Comparison of ENCODE assay signal across 16 cellular contexts in the genomic region with DNA sequence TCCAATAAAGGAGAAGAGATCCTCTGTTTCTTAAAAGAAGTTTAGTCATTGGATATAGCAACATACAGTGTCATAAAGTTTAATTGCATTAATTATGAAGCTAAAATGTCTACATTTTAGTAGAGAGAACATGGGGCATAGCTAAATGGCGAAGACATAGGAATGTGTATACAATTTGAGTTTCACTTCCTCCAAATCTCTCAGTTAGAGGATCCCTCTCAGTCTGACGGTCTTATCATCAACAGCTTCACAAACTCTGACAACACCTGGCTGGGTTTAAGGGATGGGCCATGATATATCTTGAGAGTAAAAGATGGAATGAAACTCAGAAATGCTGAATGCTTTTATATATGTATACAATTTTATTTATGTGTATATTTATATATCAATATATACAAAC.
DNase-seq lines count a peak whose midpoint lies in the region; ATAC-seq and TF ChIP-seq lines count a peak whose summit lies in the region.
"Had no signal": no experiment of that assay in that cellular context is flagged by ENCODE, and none has a peak within 500 bp of the region (broad histone marks: within the 10 kb centered on the region; RNA-seq: fewer than 3 reads in every experiment).

No MANE protein-coding gene starts in this region.

- H3K4me3 Mint-ChIP-seq in HFFc6 (no peak overlapping the region; the same call in 1 of the 2 replicates), T-helper 17 cell (no peak overlapping the region)
- no peak overlapping the region for H3K4me3 Mint-ChIP-seq in stimulated activated effector memory CD8-positive, alpha-beta T cell treated with anti-CD3 and anti-CD28 coated beads, Interleukin-12 subunit alpha, Interleukin-12 subunit beta, amount 100 ng/mL, for 72 hours

- H3K27ac Mint-ChIP-seq in HFFc6 = 0 out of 2 replicates have a peak overlapping the region, but pooled peaks have one; percentile 78
- H3K27ac Mint-ChIP-seq in stimulated activated effector memory CD8-positive, alpha-beta T cell treated with anti-CD3 and anti-CD28 coated beads, Interleukin-12 subunit alpha, Interleukin-12 subunit beta, amount 100 ng/mL, for 72 hours = peak overlapping the region; percentile 40
- H3K27ac Mint-ChIP-seq in T-helper 17 cell = no peak overlapping the region

- H3K4me1 Mint-ChIP-seq in HFFc6 (ENCODE audit: low read depth) (peaks cover 76% of the 10 kb centered on the region), T-helper 17 cell (no peaks in the 10 kb centered on the region)
- peaks cover 5% of the 10 kb centered on the region for H3K4me1 Mint-ChIP-seq in stimulated activated effector memory CD8-positive, alpha-beta T cell treated with anti-CD3 and anti-CD28 coated beads, Interleukin-12 subunit alpha, Interleukin-12 subunit beta, amount 100 ng/mL, for 72 hours

- DNase-seq in NOMO-1 treated with DMSO at 0.1 percent for 48 hours (lab: John Stamatoyannopoulos, UW; ENCODE audit: unreplicated experiment) (peak; percentile 70), NOMO-1 treated with dmso at 0.1 percent for 144 hours (lab: John Stamatoyannopoulos, UW; ENCODE audit: unreplicated experiment) (no peak), HFFc6 (no peak), NCI-H82 (lab: John Stamatoyannopoulos, UW) (no peak), globus pallidus (ENCODE audit: low spot score) (no peak), T-helper 17 cell (no peak)
- no peak for DNase-seq in stimulated activated effector memory CD8-positive, alpha-beta T cell treated with anti-CD3 and anti-CD28 coated beads, Interleukin-12 subunit alpha, Interleukin-12 subunit beta, amount 100 ng/mL, for 72 hours (ENCODE audit: low spot score in 2 of 2)
- DNase-seq: amniotic stem cell, midbrain, NCI-H2029, PC-9, T1000, uterus had no signal

- H3K36me3 Mint-ChIP-seq in HFFc6 (ENCODE audit: low read depth) (no peaks in the 10 kb centered on the region), T-helper 17 cell (ENCODE audit: low read depth) (no peaks in the 10 kb centered on the region)
- no peaks in the 10 kb centered on the region for H3K36me3 Mint-ChIP-seq in stimulated activated effector memory CD8-positive, alpha-beta T cell treated with anti-CD3 and anti-CD28 coated beads, Interleukin-12 subunit alpha, Interleukin-12 subunit beta, amount 100 ng/mL, for 72 hours

- ATAC-seq in HG03571 (IDR thresholded peaks at IDR 0.05; ENCODE audit: unreplicated experiment) = peak; percentile 57
- no peak for ATAC-seq in stimulated activated effector memory CD8-positive, alpha-beta T cell treated with anti-CD3 and anti-CD28 coated beads, Interleukin-12 subunit alpha, Interleukin-12 subunit beta, amount 100 ng/mL, for 72 hours
- no peak for ATAC-seq in T-helper 17 cell
- ATAC-seq: A549 had no signal

- no peaks in the 10 kb centered on the region for H3K9me3 Mint-ChIP-seq in HFFc6
- no peaks in the 10 kb centered on the region for H3K9me3 Mint-ChIP-seq in stimulated activated effector memory CD8-positive, alpha-beta T cell treated with anti-CD3 and anti-CD28 coated beads, Interleukin-12 subunit alpha, Interleukin-12 subunit beta, amount 100 ng/mL, for 72 hours

- no peaks in the 10 kb centered on the region; the same call in 1 of the 2 replicates for H3K27me3 Mint-ChIP-seq in HFFc6 (ENCODE audit: insufficient read depth)
- no peaks in the 10 kb centered on the region for H3K27me3 Mint-ChIP-seq in T-helper 17 cell

- TF ChIP-seq CTCF in HFFc6 (IDR thresholded peaks at IDR 0.05) = no peak

- no peaks in the 10 kb centered on the region for H3K9me3 ChIP-seq in T-helper 17 cell (ENCODE audit: control insufficient read depth, low read length, poor library complexity, severe bottlenecking)
- H3K9me3 ChIP-seq: A549, right atrium auricular region, uterus had no signal
